2 cellular contexts compared by ENCODE assay signal in genomic region chr11:33553486-33553885, GRCh38.
TF ChIP-seq lines count a peak whose summit lies in the region.

No MANE protein-coding gene starts in this region.

TF ChIP-seq in HCT116, 20 proteins besides CTCF, POLR2A, EP300 and RAD21:
- TF ChIP-seq ATF3 (IDR thresholded peaks at IDR 0.05): no peak
- TF ChIP-seq CBX3 (IDR thresholded peaks at IDR 0.05; ENCODE audit: low read depth): no peak
- no peak for TF ChIP-seq ZNF274 (IDR thresholded peaks at IDR 0.05; ENCODE audit: low read depth, low read length)
- no peak for TF ChIP-seq SP1 (IDR thresholded peaks at IDR 0.05; ENCODE audit: low read depth)
- no peak for TF ChIP-seq CEBPB (IDR thresholded peaks at IDR 0.05; ENCODE audit: low read depth)
- TF ChIP-seq REST (IDR thresholded peaks at IDR 0.05; ENCODE audit: low read depth): no peak
- TF ChIP-seq MAX (IDR thresholded peaks at IDR 0.05): no peak
- no peak for TF ChIP-seq YY1 (IDR thresholded peaks at IDR 0.05; ENCODE audit: extremely low read depth, insufficient replicate concordance, low read depth, low read length)
- TF ChIP-seq EGR1 (IDR thresholded peaks at IDR 0.05; ENCODE audit: low read depth): no peak
- TF ChIP-seq TCF7L2 (IDR thresholded peaks at IDR 0.05; ENCODE audit: borderline replicate concordance, extremely low read depth, insufficient read depth, insufficient read length): no peak

TF ChIP-seq in endothelial cell of umbilical vein, 7 proteins besides CTCF, POLR2A, EP300 and RAD21 (continued from another document):
- TF ChIP-seq FOS (IDR thresholded peaks at IDR 0.05; ENCODE audit: borderline replicate concordance, insufficient read depth, low read length): peak; percentile 12
- TF ChIP-seq GATA2 (IDR thresholded peaks at IDR 0.05; ENCODE audit: insufficient read depth, insufficient read length, low read depth, low read length): no peak
